ENCODE assay signal across 32 cellular contexts in the genomic region with DNA sequence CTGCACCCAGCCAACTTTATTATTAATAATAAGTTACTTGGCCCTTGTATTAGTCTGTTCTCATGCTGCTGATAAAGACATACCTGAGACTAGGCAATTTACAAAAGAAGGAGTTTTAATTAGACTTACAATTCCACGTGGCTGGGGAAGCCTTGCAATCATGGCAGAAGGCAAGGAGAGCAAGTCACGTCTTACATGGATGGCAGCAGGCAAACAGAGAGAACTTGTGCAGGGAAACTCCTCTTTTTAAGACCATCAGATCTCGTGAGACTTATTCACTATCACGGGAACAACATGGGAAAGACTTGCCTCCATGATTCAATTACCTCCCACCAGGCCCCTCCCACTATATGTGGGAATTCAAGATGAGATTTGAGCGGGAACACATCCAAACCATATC. TPM values are rescaled to one million over a fixed set of nuclear protein-coding genes. Genes with fewer than 3 reads are reported as not detected.
DNase-seq lines count a peak whose midpoint lies in the region; ATAC-seq, FAIRE-seq and TF ChIP-seq lines count a peak whose summit lies in the region.
"Had no signal": no experiment of that assay in that cellular context is flagged by ENCODE, and none has a peak within 500 bp of the region (broad histone marks: within the 10 kb centered on the region; RNA-seq: fewer than 3 reads in every experiment).

No MANE protein-coding gene starts in this region.

- H3K27ac ChIP-seq in HepG2 (ENCODE audit: extremely low read length, insufficient read depth, low read length) (no peak overlapping the region), right lobe of liver (no peak overlapping the region), K562 (ENCODE audit: extremely low read depth, low read depth, low read length) (no peak overlapping the region), SJCRH30 (no peak overlapping the region)
- H3K27ac ChIP-seq: 22Rv1; A549; BLaER1; BLaER1 treated with 17β-estradiol and CSF1 and Interleukin-3, amounts not matched to agents 10 nM and 100 nM; C4-2B had no signal

- H4K20me1 ChIP-seq in HepG2 (ENCODE audit: insufficient read depth, low read length) (no peaks in the 10 kb centered on the region), K562 (replicated peaks; ENCODE audit: control insufficient read depth, insufficient read depth, low read length) (no peaks in the 10 kb centered on the region)
- H4K20me1 ChIP-seq: BLaER1; BLaER1 treated with 17β-estradiol and CSF1 and Interleukin-3, amounts not matched to agents 10 nM and 100 nM had no signal

- H3K4me3 ChIP-seq in HepG2 (replicated peaks in 1 of 3; ENCODE audit: insufficient read depth in 1 of 3, low read depth in 2 of 3, low read length in 3 of 3) (no peak overlapping the region), right lobe of liver (no peak overlapping the region), K562 (no peak overlapping the region), SJCRH30 (no peak overlapping the region)
- H3K4me3 ChIP-seq: A549; BLaER1; BLaER1 treated with 17β-estradiol and CSF1 and Interleukin-3, amounts not matched to agents 10 nM and 100 nM had no signal

- TF ChIP-seq RAD21 in HepG2 (CRISPR knock-in tag; IDR thresholded peaks at IDR 0.05) = no peak
- no peak for TF ChIP-seq RAD21 in K562 (CRISPR knock-in tag; conservative IDR thresholded peaks at IDR 0.05 in 1 of 2, IDR thresholded peaks at IDR 0.05 in 1 of 2)

- DNase-seq in HepG2 (ENCODE audit: low spot score) = no peak
- no peak for DNase-seq in right lobe of liver
- no peak for DNase-seq in K562 (ENCODE audit: extremely low read depth in 1 of 4, low spot score in 3 of 4)
- DNase-seq in SJCRH30 = no peak
- DNase-seq: 8988T; ACHN; AML-193; BE2C; C1 segment of cervical spinal cord; Caco-2; Calu3; CD4-positive, alpha-beta memory T cell; CD4-positive, alpha-beta T cell; CD4-positive, CD25-positive, alpha-beta regulatory T cell; CD8-positive, alpha-beta memory T cell; CD8-positive, alpha-beta T cell; COR-L47; DMS 273 treated with DMSO at 0.1 percent for 48 hours; DMS153; DMS53; DMS79; DMS79 treated with DMSO at 0.1 percent for 48 hours; DND-41; EL had no signal

- H3K79me2 ChIP-seq in HepG2 (ENCODE audit: insufficient read depth, low read length) (no peaks in the 10 kb centered on the region), K562 (ENCODE audit: control insufficient read depth, insufficient read depth, low read length) (no peaks in the 10 kb centered on the region)

- POLR2A ChIA-PET in HepG2 (lab: Yijun Ruan, JAX) (no interaction called here), K562 (lab: Yijun Ruan, JAX) (no interaction called here)

- TF ChIP-seq POLR2A in HepG2 (IDR thresholded peaks at IDR 0.05; ENCODE audit: insufficient read depth in 1 of 2, low read depth in 2 of 2, low read length in 2 of 2) (no peak), right lobe of liver (IDR thresholded peaks at IDR 0.05) (no peak), K562 (conservative IDR thresholded peaks at IDR 0.05) (no peak)

- WGBS in HepG2 (ENCODE audit: low lambda C conversion rate) = 3% methylated on average over 5 of the region's 5 CpGs
- WGBS in right lobe of liver (ENCODE audit: insufficient coverage, low coverage, low lambda C conversion rate, missing lambda C conversion rate) = 74% methylated on average over 3 of the region's 5 CpGs
- WGBS in K562 (ENCODE audit: insufficient coverage, low coverage, missing lambda C conversion rate) = 0% methylated on average over 5 of the region's 5 CpGs

- H3K27me3 ChIP-seq in HepG2 (ENCODE audit: control insufficient read depth in 1 of 2, insufficient read depth in 2 of 2, low read length in 2 of 2) (peaks cover 3 to 23% of the 10 kb centered on the region in 2 experiments; a peak in 4 of 5 replicates), right lobe of liver (no peaks in the 10 kb centered on the region), K562 (ENCODE audit: control insufficient read depth in 2 of 2, insufficient read depth in 2 of 2, low read length in 2 of 2) (peaks cover 0 to 15% of the 10 kb centered on the region in 2 experiments; a peak in 3 of 5 replicates), SJCRH30 (no peaks in the 10 kb centered on the region)
- H3K27me3 ChIP-seq: BE2C; BLaER1; BLaER1 treated with 17β-estradiol and CSF1 and Interleukin-3, amounts not matched to agents 10 nM and 100 nM had no signal

- BruUV-seq in HepG2 (replicated peaks; lab: Mats Ljungman, UMichigan) (no TSS peak), K562 (replicated peaks; lab: Mats Ljungman, UMichigan) (no TSS peak)

- in situ Hi-C loops in HepG2 (cut with HindIII; ENCODE audit: extremely low pct_ligation_motif_present, low pct_unique_long_range_greater_than_20kb) (no loop called here), K562 (cut with MboI) (no loop called here)

- H3K4me1 ChIP-seq in HepG2 (ENCODE audit: insufficient read depth, low read length) (no peaks in the 10 kb centered on the region), right lobe of liver (no peaks in the 10 kb centered on the region), K562 (replicated peaks in 1 of 2; ENCODE audit: control insufficient read depth in 2 of 2, insufficient read depth in 2 of 2, low read length in 2 of 2) (no peaks in the 10 kb centered on the region), SJCRH30 (no peaks in the 10 kb centered on the region)
- H3K4me1 ChIP-seq: BE2C, Caco-2 had no signal

- TF ChIP-seq CTCF in HepG2 (CRISPR knock-in tag; IDR thresholded peaks at IDR 0.05) (no peak), right lobe of liver (IDR thresholded peaks at IDR 0.05) (no peak), K562 (IDR thresholded peaks at IDR 0.05 in 2 of 3, conservative IDR thresholded peaks at IDR 0.05 in 1 of 3; ENCODE audit: insufficient read depth in 2 of 3, low read depth in 1 of 3, low read length in 3 of 3) (no peak)

- no peak overlapping the region for H2AFZ ChIP-seq in HepG2 (ENCODE audit: low read length)
- no peak overlapping the region for H2AFZ ChIP-seq in K562 (ENCODE audit: low read depth, low read length)

- no peaks in the 10 kb centered on the region for H3K9me3 ChIP-seq in HepG2 (ENCODE audit: low read length)
- no peaks in the 10 kb centered on the region for H3K9me3 ChIP-seq in right lobe of liver
- peaks cover 3% of the 10 kb centered on the region; the same call in 1 of the 2 replicates for H3K9me3 ChIP-seq in K562 (replicated peaks; ENCODE audit: control insufficient read depth, insufficient read depth, low read depth, low read length)
- no peaks in the 10 kb centered on the region for H3K9me3 ChIP-seq in SJCRH30 (replicated peaks)
- H3K9me3 ChIP-seq: BE2C, Caco-2 had no signal

- TF ChIP-seq EP300 in HepG2 (IDR thresholded peaks at IDR 0.05; ENCODE audit: low read depth in 2 of 2, low read length in 2 of 2) (no peak), HepG2 (CRISPR knock-in tag; IDR thresholded peaks at IDR 0.05; ENCODE audit: borderline replicate concordance) (no peak), K562 (IDR thresholded peaks at IDR 0.05; ENCODE audit: low read length) (no peak)

- H3K36me3 ChIP-seq in HepG2 (replicated peaks in 1 of 2; ENCODE audit: control insufficient read depth in 1 of 2, insufficient read depth in 2 of 2, low read length in 2 of 2) = no peaks in the 10 kb centered on the region
- H3K36me3 ChIP-seq in right lobe of liver = no peaks in the 10 kb centered on the region
- no peaks in the 10 kb centered on the region for H3K36me3 ChIP-seq in K562 (ENCODE audit: control insufficient read depth, insufficient read depth, low read length)
- H3K36me3 ChIP-seq in SJCRH30 = no peaks in the 10 kb centered on the region
- H3K36me3 ChIP-seq: BE2C, BLaER1 had no signal

- no peak for ATAC-seq in HepG2
- no peak for ATAC-seq in right lobe of liver
- ATAC-seq in K562 = no peak
- ATAC-seq: A549; CD8-positive, alpha-beta T cell had no signal

- no peak overlapping the region for H3K9ac ChIP-seq in HepG2 (ENCODE audit: insufficient read depth, low read depth, low read length)
- H3K9ac ChIP-seq in K562 (ENCODE audit: insufficient read depth in 1 of 2, low read depth in 2 of 2, low read length in 2 of 2) = no peak overlapping the region
- H3K9ac ChIP-seq: BLaER1; BLaER1 treated with 17β-estradiol and CSF1 and Interleukin-3, amounts not matched to agents 10 nM and 100 nM had no signal

- no peak for FAIRE-seq in HepG2 (lab: Jason Lieb, UNC)
- FAIRE-seq in K562 (lab: Jason Lieb, UNC) = no peak
- FAIRE-seq: A204.1, A549, D721Med had no signal

- CTCF ChIA-PET in HepG2 (lab: Yijun Ruan, JAX; ENCODE audit: low intra/inter-chr PET ratio, low total read pairs) (no interaction called here), K562 (lab: Yijun Ruan, JAX; ENCODE audit: low intra/inter-chr PET ratio) (no interaction called here)

- H3K9me1 ChIP-seq in K562 (ENCODE audit: control insufficient read depth, insufficient read depth, low read length) = no peaks in the 10 kb centered on the region

- no peak overlapping the region for H3K4me2 ChIP-seq in HepG2 (ENCODE audit: low read depth, low read length)
- H3K4me2 ChIP-seq in K562 (ENCODE audit: insufficient read depth, low read length) = no peak overlapping the region
- H3K4me2 ChIP-seq: A549; BLaER1; BLaER1 treated with 17β-estradiol and CSF1 and Interleukin-3, amounts not matched to agents 10 nM and 100 nM had no signal

- intact Hi-C loops in HepG2 (cut with micrococcal nuclease; ENCODE audit: unreplicated experiment) = loop anchor here (2.0 kb wide), 1 partner anchor 159 kb away; no protein-coding TSS in a partner anchor
- intact Hi-C loops in right lobe of liver (cut with DNase I) = no loop called here
- intact Hi-C loops in K562 (cut with micrococcal nuclease) = no loop called here

RNA-seq across cellular contexts. Expression of gene SYT17, which starts 47.7 kb away (rescaled TPM):
- total RNA-seq in HepG2 (2016; rRNA removed; fragmentation: Illumina TruSeq; extraction: Trizol) (0.14 TPM in 1 of 2 replicates, not detected in the other), right lobe of liver (10 to 100 TPM in 3 of 6 experiments, 1 to 10 TPM in 3; 8.2 to 14.1 (median 9.5) TPM), K562 (2014; rRNA removed) (not detected in 2 replicates), K562 (2014; rRNA removed; fragmentation: Illumina TruSeq; extraction: Trizol) (not detected in 2 replicates), K562 (2015; rRNA removed; fragmentation: Illumina TruSeq; extraction: Trizol) (not detected in 2 replicates), K562 (2021) (not detected in 2 replicates)
- not detected in 2 replicates for total RNA-seq in HepG2 (2016; cell fraction: cytosol; rRNA removed; fragmentation: Illumina TruSeq; extraction: Trizol; ENCODE audit: low read depth)
- total RNA-seq in HepG2 (2016; cell fraction: insoluble cytoplasmic fraction; rRNA removed; fragmentation: Illumina TruSeq; extraction: Trizol) = not detected in 2 replicates
- total RNA-seq in HepG2 (2016; cell fraction: membrane; rRNA removed; fragmentation: Illumina TruSeq; extraction: Trizol) = not detected in 2 replicates
- 0.34 TPM in 1 of 2 replicates, not detected in the other for total RNA-seq in HepG2 (2016; cell fraction: nucleus; rRNA removed; fragmentation: Illumina TruSeq; extraction: Trizol)
- polyA plus RNA-seq in HepG2 (2011; rRNA removed) (0.44 and 0.85 TPM in 2 replicates), K562 (2011; rRNA removed) (not detected in 2 replicates), K562 (2014; fragmentation: Illumina TruSeq; extraction: Trizol) (not detected in 2 replicates), K562 (2014; fragmentation: Nextera tagmentation; extraction: Ambion mirVana) (not detected), K562 (2014; rRNA removed) (not detected in 2 replicates)
- 0.12 and 0.22 TPM in 2 replicates for polyA plus RNA-seq in HepG2 (2011; cell fraction: cytosol; rRNA removed)
- polyA plus RNA-seq in HepG2 (2011; cell fraction: nucleus; rRNA removed) = 0.50 and 1.0 TPM in 2 replicates
- polyA plus RNA-seq in HepG2 (2012) = 0.07 TPM in 1 of 2 replicates, not detected in the other
- polyA plus RNA-seq in HepG2 (2016; cell fraction: cytosol; fragmentation: Illumina TruSeq; extraction: Trizol; ENCODE audit: low read depth) = 0.08 TPM in 1 of 2 replicates, not detected in the other
- not detected in 2 replicates for polyA plus RNA-seq in HepG2 (2016; cell fraction: insoluble cytoplasmic fraction; fragmentation: Illumina TruSeq; extraction: Trizol; ENCODE audit: low read depth)
- polyA plus RNA-seq in HepG2 (2016; cell fraction: membrane; fragmentation: Illumina TruSeq; extraction: Trizol; ENCODE audit: low read depth) = 0.16 TPM in 1 of 2 replicates, not detected in the other
- polyA plus RNA-seq in HepG2 (2016; cell fraction: nucleus; fragmentation: Illumina TruSeq; extraction: Trizol; ENCODE audit: insufficient read depth, low read depth) = 0.67 TPM in 1 of 2 replicates, not detected in the other
- polyA minus RNA-seq in HepG2 (2011; rRNA and poly(A)+ RNA removed; ENCODE audit: low replicate concordance) = 0.56 and 0.72 TPM in 2 replicates
- polyA minus RNA-seq in HepG2 (2011; cell fraction: cytosol; rRNA and poly(A)+ RNA removed) = not detected in 2 replicates
- 0.13 and 1.1 TPM in 2 replicates for polyA minus RNA-seq in HepG2 (2011; cell fraction: nucleus; rRNA and poly(A)+ RNA removed)
- total RNA-seq in K562 (2011; cell fraction: chromatin; rRNA removed; ENCODE audit: low replicate concordance) = not detected in 2 replicates
- not detected in 2 replicates for total RNA-seq in K562 (2011; cell fraction: nucleolus; rRNA removed)
- total RNA-seq in K562 (2011; cell fraction: nucleoplasm; rRNA removed) = not detected in 2 replicates
- not detected in 2 replicates for polyA plus RNA-seq in K562 (2011; cell fraction: cytosol; rRNA removed)
- not detected in 2 replicates for polyA plus RNA-seq in K562 (2011; cell fraction: nucleus; rRNA removed)
- 0.11 TPM in 1 of 2 replicates, not detected in the other for polyA plus RNA-seq in K562 (2012)
- not detected in 2 replicates for polyA minus RNA-seq in K562 (2011; rRNA and poly(A)+ RNA removed)
- polyA minus RNA-seq in K562 (2011; cell fraction: cytosol; rRNA and poly(A)+ RNA removed) = not detected in 2 replicates
- polyA minus RNA-seq in K562 (2011; cell fraction: nucleus; rRNA and poly(A)+ RNA removed) = not detected in 2 replicates
- total RNA-seq in SJCRH30 (2014; rRNA removed; shearing (Covaris generic)) = 10.6 and 11.3 TPM in 2 replicates
- total RNA-seq: CD4-positive, alpha-beta memory T cell; CD4-positive, alpha-beta T cell; CD4-positive, CD25-positive, alpha-beta regulatory T cell; CD8-positive, alpha-beta memory T cell; CD8-positive, alpha-beta T cell had no signal
- polyA plus RNA-seq: BJ; CD4-positive, alpha-beta memory T cell; CD8-positive, alpha-beta memory T cell had no signal

Comparison
In these comparisons a context has a peak if more than half of its experiments do, and no peak if none do; other contexts are left out.
1. Of the 241 proteins assayed by ChIP-seq in both HepG2 and K562: peak only in HepG2: none; only in K562: none; in both: ZNF431; in neither: 240.